ENCODE assay signal across 14 cellular contexts in the genomic region with DNA sequence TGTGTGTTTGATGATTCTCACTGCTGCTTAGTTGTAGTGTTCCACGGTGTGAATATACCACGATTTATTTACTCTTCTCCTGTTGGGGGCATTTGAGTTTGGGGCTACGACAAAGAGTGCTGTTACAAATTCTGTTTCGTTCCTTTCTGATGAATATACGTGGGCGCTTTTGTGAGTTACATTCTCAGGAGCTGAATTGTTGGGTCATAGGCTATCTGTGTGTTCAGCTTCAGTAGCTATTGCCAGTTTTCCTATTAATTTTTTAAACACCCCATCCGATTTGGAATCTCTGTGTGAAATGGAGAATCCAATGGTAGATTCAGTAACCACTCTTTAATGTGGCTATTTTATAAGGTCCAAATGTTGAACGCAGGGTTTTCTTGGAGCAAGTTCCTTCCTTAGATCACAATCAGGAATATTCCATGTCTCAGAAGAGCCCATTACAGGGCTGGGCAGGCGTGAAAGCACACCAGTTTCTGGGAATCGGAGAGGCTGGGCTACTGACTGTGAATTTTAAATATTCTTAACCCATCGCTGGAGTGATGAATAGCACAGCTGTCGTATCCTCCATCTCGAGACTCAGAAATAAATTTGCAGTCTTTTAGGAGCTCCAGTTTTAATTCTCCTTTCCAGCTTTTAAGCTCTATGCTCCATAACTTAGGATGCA.
A peak's percentile ranks its signal among the peaks of the same experiment; 100 is the strongest.
DNase-seq lines count a peak whose midpoint lies in the region; ATAC-seq and TF ChIP-seq lines count a peak whose summit lies in the region.
"Had no signal": no experiment of that assay in that cellular context is flagged by ENCODE, and none has a peak within 500 bp of the region (broad histone marks: within the 10 kb centered on the region; RNA-seq: fewer than 3 reads in every experiment).

No MANE protein-coding gene starts in this region.

- DNase-seq in CD4-positive, alpha-beta T cell = no peak
- DNase-seq in NCI-H526 (lab: John Stamatoyannopoulos, UW) (peak; percentile 31 to 47), endodermal cell (peak; percentile 33), neuronal stem cell (ENCODE audit: low spot score) (no peak), Calu3 (no peak), CD1c-positive myeloid dendritic cell (ENCODE audit: extremely low spot score) (no peak)
- no peak for DNase-seq in effector memory CD4-positive, alpha-beta T cell
- DNase-seq: activated CD4-positive, alpha-beta T cell treated with anti-CD3 and anti-CD28 coated beads for 1 hour; NCI-H1417 treated with DMSO at 0.1 percent for 48 hours; NCI-H446 treated with DMSO at 0.1 percent for 48 hours; PC-9; upper lobe of right lung had no signal

- TF ChIP-seq CTCF in CD4-positive, alpha-beta T cell (IDR thresholded peaks at IDR 0.05) = no peak
- no peak for TF ChIP-seq CTCF in endodermal cell (conservative IDR thresholded peaks at IDR 0.05)
- TF ChIP-seq CTCF in Calu3 (IDR thresholded peaks at IDR 0.05; ENCODE audit: unreplicated experiment) = no peak

- no peak overlapping the region for H4K91ac ChIP-seq in neuronal stem cell (ENCODE audit: low read depth, low read length, poor library complexity)

- H3K9me3 ChIP-seq in CD4-positive, alpha-beta T cell (ENCODE audit: control insufficient read depth, low read length) = no peaks in the 10 kb centered on the region
- H3K9me3 ChIP-seq in endodermal cell (ENCODE audit: control insufficient read depth, low read length) (peaks cover 11% of the 10 kb centered on the region), neuronal stem cell (replicated peaks in 1 of 2; ENCODE audit: control insufficient read depth in 2 of 2, insufficient read depth in 1 of 2, low read depth in 1 of 2, low read length in 2 of 2) (no peaks in the 10 kb centered on the region)
- H3K9me3 ChIP-seq in effector memory CD4-positive, alpha-beta T cell (ENCODE audit: control insufficient read depth, low read length) = no peaks in the 10 kb centered on the region
- H3K9me3 ChIP-seq: upper lobe of right lung had no signal

- H3K27me3 ChIP-seq in CD4-positive, alpha-beta T cell (ENCODE audit: control insufficient read depth, insufficient read depth, low read length) = no peaks in the 10 kb centered on the region
- H3K27me3 ChIP-seq in endodermal cell (ENCODE audit: control insufficient read depth, insufficient read depth, low read length, poor library complexity, severe bottlenecking) = no peaks in the 10 kb centered on the region
- no peaks in the 10 kb centered on the region for H3K27me3 ChIP-seq in neuronal stem cell (ENCODE audit: control insufficient read depth in 3 of 3, insufficient read depth in 3 of 3, low read depth in 1 of 3, low read length in 3 of 3)
- no peaks in the 10 kb centered on the region for H3K27me3 ChIP-seq in effector memory CD4-positive, alpha-beta T cell (replicated peaks; ENCODE audit: control insufficient read depth, insufficient read depth, low read length, poor library complexity, severe bottlenecking)
- H3K27me3 ChIP-seq: upper lobe of right lung had no signal

- H3K9me3 Mint-ChIP-seq in CD4-positive, alpha-beta T cell = no peaks in the 10 kb centered on the region
- peaks cover 6% of the 10 kb centered on the region for H3K9me3 Mint-ChIP-seq in endodermal cell
- H3K9me3 Mint-ChIP-seq in Calu3 (ENCODE audit: low read depth, unreplicated experiment) = no peaks in the 10 kb centered on the region

- H3K4me3 ChIP-seq in endodermal cell (ENCODE audit: low read length) (no peak overlapping the region), neuronal stem cell (ENCODE audit: low read length in 2 of 2) (no peak overlapping the region)
- H3K4me3 ChIP-seq in effector memory CD4-positive, alpha-beta T cell (ENCODE audit: insufficient read depth, low read depth, low read length, poor library complexity, severe bottlenecking) = no peak overlapping the region
- H3K4me3 ChIP-seq: lung, PC-9, upper lobe of right lung had no signal

- H3K4me2 ChIP-seq in neuronal stem cell (ENCODE audit: insufficient read depth, low read length, poor library complexity, severe bottlenecking) = no peak overlapping the region
- H3K4me2 ChIP-seq: PC-9 had no signal

- H3K14ac ChIP-seq in neuronal stem cell (ENCODE audit: low read length) = no peak overlapping the region

- no peak overlapping the region for H2BK120ac ChIP-seq in neuronal stem cell (ENCODE audit: low read depth, low read length)

- no peak overlapping the region for H4K8ac ChIP-seq in neuronal stem cell (ENCODE audit: low read depth, low read length)

- H3K9ac ChIP-seq in endodermal cell (ENCODE audit: extremely low read depth, low read length, poor library complexity, severe bottlenecking) (no peak overlapping the region), neuronal stem cell (ENCODE audit: low read depth, low read length, poor library complexity) (no peak overlapping the region)

- 89 to 94% methylated on average over 12 to 13 of the region's 13 CpGs for WGBS in endodermal cell (ENCODE audit: insufficient coverage in 1 of 2, insufficient read length in 1 of 2), 2 experiments
- WGBS in neuronal stem cell (ENCODE audit: extremely low coverage in 2 of 2, insufficient read length in 2 of 2, insufficient replicate concordance in 1 of 2), 2 donors = no CpG with 5 or more reads among the region's 13 CpGs

- no peak overlapping the region for H2BK12ac ChIP-seq in neuronal stem cell (ENCODE audit: low read length)

- no peak overlapping the region for H3K18ac ChIP-seq in neuronal stem cell (ENCODE audit: low read length)

- peak overlapping the region; percentile 10 for H2AFZ ChIP-seq in neuronal stem cell (ENCODE audit: low read length)
- H2AFZ ChIP-seq: PC-9 had no signal

- no peak for ATAC-seq in CD4-positive, alpha-beta T cell (ENCODE audit: poor library complexity)
- ATAC-seq in HG03354 (IDR thresholded peaks at IDR 0.05; ENCODE audit: poor library complexity, severe bottlenecking, unreplicated experiment) = no peak
- ATAC-seq: upper lobe of right lung had no signal

- H3K79me1 ChIP-seq in neuronal stem cell (ENCODE audit: low read depth, low read length) = no peaks in the 10 kb centered on the region

- no peaks in the 10 kb centered on the region for H3K27me3 Mint-ChIP-seq in CD4-positive, alpha-beta T cell
- H3K27me3 Mint-ChIP-seq in endodermal cell (ENCODE audit: insufficient read depth) = no peaks in the 10 kb centered on the region
- peaks cover 8% of the 10 kb centered on the region for H3K27me3 Mint-ChIP-seq in Calu3 (ENCODE audit: unreplicated experiment)

- H3K4me1 ChIP-seq in endodermal cell (ENCODE audit: control insufficient read depth, insufficient read depth, low read length) = no peaks in the 10 kb centered on the region
- peaks cover 6 to 17% of the 10 kb centered on the region in 2 donors for H3K4me1 ChIP-seq in neuronal stem cell (ENCODE audit: control insufficient read depth in 2 of 2, insufficient read depth in 1 of 2, low read depth in 1 of 2, low read length in 2 of 2)
- H3K4me1 ChIP-seq in effector memory CD4-positive, alpha-beta T cell (ENCODE audit: control insufficient read depth, insufficient read depth, low read length, poor library complexity, severe bottlenecking) = no peaks in the 10 kb centered on the region

- H2BK15ac ChIP-seq in neuronal stem cell (ENCODE audit: low read length) = no peak overlapping the region

- H3K36me3 Mint-ChIP-seq in CD4-positive, alpha-beta T cell (ENCODE audit: low read depth) = peaks cover 15% of the 10 kb centered on the region
- peaks cover 4% of the 10 kb centered on the region for H3K36me3 Mint-ChIP-seq in endodermal cell (ENCODE audit: low read depth)
- H3K36me3 Mint-ChIP-seq in Calu3 (ENCODE audit: insufficient read depth, unreplicated experiment) = no peaks in the 10 kb centered on the region

- no peak overlapping the region for H3K4me3 Mint-ChIP-seq in CD4-positive, alpha-beta T cell
- H3K4me3 Mint-ChIP-seq in endodermal cell (no peak overlapping the region), Calu3 (ENCODE audit: low read depth, unreplicated experiment) (no peak overlapping the region)

- intact Hi-C loops in CD4-positive, alpha-beta T cell (cut with DNase I, micrococcal nuclease) = loop anchor here in 1 of 2 experiments (5.0 kb wide), 1 partner anchor 194 kb away; no protein-coding TSS in a partner anchor
- intact Hi-C loops in Calu3 (cut with micrococcal nuclease; ENCODE audit: unreplicated experiment) = no loop called here

- CTCF ChIA-PET in CD4-positive, alpha-beta T cell (lab: Charles Lee) = no interaction called here
- CTCF ChIA-PET in Calu3 (lab: Charles Lee) = no interaction called here

- no peak overlapping the region for H2AK5ac ChIP-seq in neuronal stem cell (ENCODE audit: low read depth, low read length)

- no peak overlapping the region for H3K27ac ChIP-seq in CD4-positive, alpha-beta T cell (ENCODE audit: low read depth, low read length)
- H3K27ac ChIP-seq in endodermal cell (ENCODE audit: low read depth, low read length) (peak overlapping the region; percentile 32), neuronal stem cell (replicated peaks; ENCODE audit: low read length) (no peak overlapping the region)
- H3K27ac ChIP-seq in effector memory CD4-positive, alpha-beta T cell (ENCODE audit: insufficient read depth, low read length, poor library complexity, severe bottlenecking) = no peak overlapping the region
- H3K27ac ChIP-seq: PC-9, upper lobe of right lung had no signal

- peak overlapping the region; percentile 55 for H3K27ac Mint-ChIP-seq in CD4-positive, alpha-beta T cell
- H3K27ac Mint-ChIP-seq in endodermal cell (peak overlapping the region; percentile 9), Calu3 (ENCODE audit: unreplicated experiment) (no peak overlapping the region)

- POLR2A ChIA-PET in CD4-positive, alpha-beta T cell (lab: Charles Lee) = no interaction called here

- H3K4me1 Mint-ChIP-seq in CD4-positive, alpha-beta T cell (ENCODE audit: low read depth) = peaks cover 64% of the 10 kb centered on the region
- H3K4me1 Mint-ChIP-seq in endodermal cell = peaks cover 20% of the 10 kb centered on the region
- no peaks in the 10 kb centered on the region for H3K4me1 Mint-ChIP-seq in Calu3 (ENCODE audit: low read depth, unreplicated experiment)

- H3K36me3 ChIP-seq in endodermal cell (ENCODE audit: control insufficient read depth, insufficient read depth, low read length) (no peaks in the 10 kb centered on the region), neuronal stem cell (replicated peaks in 1 of 2; ENCODE audit: control insufficient read depth in 2 of 2, insufficient read depth in 2 of 2, low read length in 2 of 2) (no peaks in the 10 kb centered on the region)
- H3K36me3 ChIP-seq in effector memory CD4-positive, alpha-beta T cell (ENCODE audit: control insufficient read depth, insufficient read depth, low read length) = peaks cover 4% of the 10 kb centered on the region
- H3K36me3 ChIP-seq: upper lobe of right lung had no signal

- no peak overlapping the region for H2BK5ac ChIP-seq in neuronal stem cell (ENCODE audit: low read length)

- no TSS peak for BruUV-seq in Calu3 (replicated peaks; lab: Mats Ljungman, UMichigan)

- H3K23ac ChIP-seq in neuronal stem cell (ENCODE audit: low read depth, low read length, poor library complexity) = no peak overlapping the region

- H3K4ac ChIP-seq in neuronal stem cell (ENCODE audit: low read length) = no peak overlapping the region

Comparison
In these comparisons a context has a peak if more than half of its experiments do, and no peak if none do; other contexts are left out.
1. DNase-seq: peak in NCI-H526 (2 of 2) and endodermal cell (single experiment); none in CD4-positive, alpha-beta T cell (0 of 10), neuronal stem cell (single experiment), Calu3 (single experiment), CD1c-positive myeloid dendritic cell (single experiment) and effector memory CD4-positive, alpha-beta T cell (0 of 3).